1 cellular context compared by ENCODE assay signal in genomic region chr4:12912896-12913418, GRCh38.
TF ChIP-seq lines count a peak whose summit lies in the region.

No MANE protein-coding gene starts in this region.

TF ChIP-seq in HepG2, 621 proteins besides CTCF, POLR2A, EP300 and RAD21 (continued from another document and continues in another):
- TF ChIP-seq, protein P1, sequence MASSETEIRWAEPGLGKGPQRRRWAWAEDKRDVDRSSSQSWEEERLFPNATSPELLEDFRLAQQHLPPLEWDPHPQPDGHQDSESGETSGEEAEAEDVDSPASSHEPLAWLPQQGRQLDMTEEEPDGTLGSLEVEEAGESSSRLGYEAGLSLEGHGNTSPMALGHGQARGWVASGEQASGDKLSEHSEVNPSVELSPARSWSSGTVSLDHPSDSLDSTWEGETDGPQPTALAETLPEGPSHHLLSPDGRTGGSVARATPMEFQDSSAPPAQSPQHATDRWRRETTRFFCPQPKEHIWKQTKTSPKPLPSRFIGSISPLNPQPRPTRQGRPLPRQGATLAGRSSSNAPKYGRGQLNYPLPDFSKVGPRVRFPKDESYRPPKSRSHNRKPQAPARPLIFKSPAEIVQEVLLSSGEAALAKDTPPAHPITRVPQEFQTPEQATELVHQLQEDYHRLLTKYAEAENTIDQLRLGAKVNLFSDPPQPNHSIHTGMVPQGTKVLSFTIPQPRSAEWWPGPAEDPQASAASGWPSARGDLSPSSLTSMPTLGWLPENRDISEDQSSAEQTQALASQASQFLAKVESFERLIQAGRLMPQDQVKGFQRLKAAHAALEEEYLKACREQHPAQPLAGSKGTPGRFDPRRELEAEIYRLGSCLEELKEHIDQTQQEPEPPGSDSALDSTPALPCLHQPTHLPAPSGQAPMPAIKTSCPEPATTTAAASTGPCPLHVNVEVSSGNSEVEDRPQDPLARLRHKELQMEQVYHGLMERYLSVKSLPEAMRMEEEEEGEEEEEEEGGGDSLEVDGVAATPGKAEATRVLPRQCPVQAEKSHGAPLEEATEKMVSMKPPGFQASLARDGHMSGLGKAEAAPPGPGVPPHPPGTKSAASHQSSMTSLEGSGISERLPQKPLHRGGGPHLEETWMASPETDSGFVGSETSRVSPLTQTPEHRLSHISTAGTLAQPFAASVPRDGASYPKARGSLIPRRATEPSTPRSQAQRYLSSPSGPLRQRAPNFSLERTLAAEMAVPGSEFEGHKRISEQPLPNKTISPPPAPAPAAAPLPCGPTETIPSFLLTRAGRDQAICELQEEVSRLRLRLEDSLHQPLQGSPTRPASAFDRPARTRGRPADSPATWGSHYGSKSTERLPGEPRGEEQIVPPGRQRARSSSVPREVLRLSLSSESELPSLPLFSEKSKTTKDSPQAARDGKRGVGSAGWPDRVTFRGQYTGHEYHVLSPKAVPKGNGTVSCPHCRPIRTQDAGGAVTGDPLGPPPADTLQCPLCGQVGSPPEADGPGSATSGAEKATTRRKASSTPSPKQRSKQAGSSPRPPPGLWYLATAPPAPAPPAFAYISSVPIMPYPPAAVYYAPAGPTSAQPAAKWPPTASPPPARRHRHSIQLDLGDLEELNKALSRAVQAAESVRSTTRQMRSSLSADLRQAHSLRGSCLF (CRISPR knock-in tag; IDR thresholded peaks at IDR 0.05; ENCODE audit: borderline replicate concordance) = no peak
- TF ChIP-seq ZMYM4 (CRISPR knock-in tag; IDR thresholded peaks at IDR 0.05) = peak; percentile 56
- TF ChIP-seq TP53 (CRISPR knock-in tag; conservative IDR thresholded peaks at IDR 0.05) = no peak
- no peak for TF ChIP-seq HIVEP1 (CRISPR knock-in tag; IDR thresholded peaks at IDR 0.05)
- no peak for TF ChIP-seq ZSCAN30 (CRISPR knock-in tag; IDR thresholded peaks at IDR 0.05)
- TF ChIP-seq NFIB (CRISPR knock-in tag; IDR thresholded peaks at IDR 0.05; ENCODE audit: borderline replicate concordance) = no peak
- TF ChIP-seq, protein P2, sequence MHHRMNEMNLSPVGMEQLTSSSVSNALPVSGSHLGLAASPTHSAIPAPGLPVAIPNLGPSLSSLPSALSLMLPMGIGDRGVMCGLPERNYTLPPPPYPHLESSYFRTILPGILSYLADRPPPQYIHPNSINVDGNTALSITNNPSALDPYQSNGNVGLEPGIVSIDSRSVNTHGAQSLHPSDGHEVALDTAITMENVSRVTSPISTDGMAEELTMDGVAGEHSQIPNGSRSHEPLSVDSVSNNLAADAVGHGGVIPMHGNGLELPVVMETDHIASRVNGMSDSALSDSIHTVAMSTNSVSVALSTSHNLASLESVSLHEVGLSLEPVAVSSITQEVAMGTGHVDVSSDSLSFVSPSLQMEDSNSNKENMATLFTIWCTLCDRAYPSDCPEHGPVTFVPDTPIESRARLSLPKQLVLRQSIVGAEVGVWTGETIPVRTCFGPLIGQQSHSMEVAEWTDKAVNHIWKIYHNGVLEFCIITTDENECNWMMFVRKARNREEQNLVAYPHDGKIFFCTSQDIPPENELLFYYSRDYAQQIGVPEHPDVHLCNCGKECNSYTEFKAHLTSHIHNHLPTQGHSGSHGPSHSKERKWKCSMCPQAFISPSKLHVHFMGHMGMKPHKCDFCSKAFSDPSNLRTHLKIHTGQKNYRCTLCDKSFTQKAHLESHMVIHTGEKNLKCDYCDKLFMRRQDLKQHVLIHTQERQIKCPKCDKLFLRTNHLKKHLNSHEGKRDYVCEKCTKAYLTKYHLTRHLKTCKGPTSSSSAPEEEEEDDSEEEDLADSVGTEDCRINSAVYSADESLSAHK (CRISPR knock-in tag; IDR thresholded peaks at IDR 0.05; ENCODE audit: borderline replicate concordance) = no peak
- peak; percentile 77 for TF ChIP-seq RARA (CRISPR knock-in tag; IDR thresholded peaks at IDR 0.05)
- no peak for TF ChIP-seq EEA1 (CRISPR knock-in tag; IDR thresholded peaks at IDR 0.05; ENCODE audit: borderline replicate concordance)
- no peak for TF ChIP-seq ZSCAN20 (CRISPR knock-in tag; IDR thresholded peaks at IDR 0.05; ENCODE audit: borderline replicate concordance)
- no peak for TF ChIP-seq FOXP1 (IDR thresholded peaks at IDR 0.05)
- TF ChIP-seq FOXP1 (CRISPR knock-in tag; IDR thresholded peaks at IDR 0.05) = no peak
- peak; percentile 39; the same call in 1 of the 2 replicates for TF ChIP-seq MAX (IDR thresholded peaks at IDR 0.05)
- TF ChIP-seq MYC (CRISPR knock-in tag; IDR thresholded peaks at IDR 0.05; ENCODE audit: borderline replicate concordance) = no peak
- TF ChIP-seq KLF13 (CRISPR knock-in tag; IDR thresholded peaks at IDR 0.05) = no peak
- no peak for TF ChIP-seq XRCC5 (optimal IDR thresholded peaks at IDR 0.05; ENCODE audit: low read length)
- TF ChIP-seq ZNF329 (CRISPR knock-in tag; IDR thresholded peaks at IDR 0.05; ENCODE audit: low read depth) = no peak
- no peak for TF ChIP-seq CBX2 (IDR thresholded peaks at IDR 0.05; ENCODE audit: low read depth, low read length)
- TF ChIP-seq CBX2 (CRISPR knock-in tag; IDR thresholded peaks at IDR 0.05; ENCODE audit: low read depth) = no peak
- TF ChIP-seq SMARCE1 (IDR thresholded peaks at IDR 0.05; ENCODE audit: borderline replicate concordance) = no peak
- TF ChIP-seq ZNF747 (CRISPR knock-in tag; IDR thresholded peaks at IDR 0.05; ENCODE audit: borderline replicate concordance) = no peak
- TF ChIP-seq SAP130 (CRISPR knock-in tag; IDR thresholded peaks at IDR 0.05; ENCODE audit: low read depth) = no peak
- no peak for TF ChIP-seq NRL (CRISPR knock-in tag; IDR thresholded peaks at IDR 0.05; ENCODE audit: borderline replicate concordance)
- 0 out of 2 replicates have a peak, but pooled peaks have one; percentile 23 for TF ChIP-seq THAP11 (CRISPR knock-in tag; IDR thresholded peaks at IDR 0.05)
- TF ChIP-seq ZNF513 (CRISPR knock-in tag; conservative IDR thresholded peaks at IDR 0.05) = no peak
- TF ChIP-seq GABPA (IDR thresholded peaks at IDR 0.05; ENCODE audit: low read depth, low read length) = no peak
- TF ChIP-seq GABPA (CRISPR knock-in tag; IDR thresholded peaks at IDR 0.05; ENCODE audit: low read depth) = 0 out of 2 replicates have a peak, but pooled peaks have one; percentile 27
- TF ChIP-seq ELF3 (CRISPR knock-in tag; IDR thresholded peaks at IDR 0.05) = peak; percentile 71
- no peak for TF ChIP-seq NAIF1 (CRISPR knock-in tag; IDR thresholded peaks at IDR 0.05; ENCODE audit: borderline replicate concordance)
- no peak for TF ChIP-seq CEBPG (CRISPR knock-in tag; IDR thresholded peaks at IDR 0.05)
- no peak for TF ChIP-seq ZNF547 (CRISPR knock-in tag; IDR thresholded peaks at IDR 0.05)
- no peak for TF ChIP-seq TCF7 (IDR thresholded peaks at IDR 0.05; ENCODE audit: low read depth)
- TF ChIP-seq KMT2B (CRISPR knock-in tag; IDR thresholded peaks at IDR 0.05) = no peak
- no peak for TF ChIP-seq PTBP1 (IDR thresholded peaks at IDR 0.05; ENCODE audit: low read depth, low read length, poor library complexity, severe bottlenecking)
- TF ChIP-seq TSC22D2 (CRISPR knock-in tag; IDR thresholded peaks at IDR 0.05; ENCODE audit: borderline replicate concordance) = no peak
- no peak for TF ChIP-seq ZNF670 (CRISPR knock-in tag; IDR thresholded peaks at IDR 0.05; ENCODE audit: borderline replicate concordance)
- no peak for TF ChIP-seq HDAC2 (CRISPR knock-in tag; IDR thresholded peaks at IDR 0.05)
- no peak for TF ChIP-seq ZNF75D (CRISPR knock-in tag; IDR thresholded peaks at IDR 0.05; ENCODE audit: borderline replicate concordance)
- no peak for TF ChIP-seq HBP1 (CRISPR knock-in tag; IDR thresholded peaks at IDR 0.05; ENCODE audit: low read depth)
- TF ChIP-seq, protein P3, sequence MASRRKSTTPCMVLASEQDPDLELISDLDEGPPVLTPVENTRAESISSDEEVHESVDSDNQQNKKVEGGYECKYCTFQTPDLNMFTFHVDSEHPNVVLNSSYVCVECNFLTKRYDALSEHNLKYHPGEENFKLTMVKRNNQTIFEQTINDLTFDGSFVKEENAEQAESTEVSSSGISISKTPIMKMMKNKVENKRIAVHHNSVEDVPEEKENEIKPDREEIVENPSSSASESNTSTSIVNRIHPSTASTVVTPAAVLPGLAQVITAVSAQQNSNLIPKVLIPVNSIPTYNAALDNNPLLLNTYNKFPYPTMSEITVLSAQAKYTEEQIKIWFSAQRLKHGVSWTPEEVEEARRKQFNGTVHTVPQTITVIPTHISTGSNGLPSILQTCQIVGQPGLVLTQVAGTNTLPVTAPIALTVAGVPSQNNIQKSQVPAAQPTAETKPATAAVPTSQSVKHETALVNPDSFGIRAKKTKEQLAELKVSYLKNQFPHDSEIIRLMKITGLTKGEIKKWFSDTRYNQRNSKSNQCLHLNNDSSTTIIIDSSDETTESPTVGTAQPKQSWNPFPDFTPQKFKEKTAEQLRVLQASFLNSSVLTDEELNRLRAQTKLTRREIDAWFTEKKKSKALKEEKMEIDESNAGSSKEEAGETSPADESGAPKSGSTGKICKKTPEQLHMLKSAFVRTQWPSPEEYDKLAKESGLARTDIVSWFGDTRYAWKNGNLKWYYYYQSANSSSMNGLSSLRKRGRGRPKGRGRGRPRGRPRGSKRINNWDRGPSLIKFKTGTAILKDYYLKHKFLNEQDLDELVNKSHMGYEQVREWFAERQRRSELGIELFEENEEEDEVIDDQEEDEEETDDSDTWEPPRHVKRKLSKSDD (CRISPR knock-in tag; IDR thresholded peaks at IDR 0.05; ENCODE audit: low read depth) = no peak
- no peak for TF ChIP-seq KLF9 (CRISPR knock-in tag; IDR thresholded peaks at IDR 0.05; ENCODE audit: low read depth)
- no peak for TF ChIP-seq NR2F1 (CRISPR knock-in tag; IDR thresholded peaks at IDR 0.05)
- TF ChIP-seq HNRNPL (IDR thresholded peaks at IDR 0.05; ENCODE audit: low read depth, low read length) = no peak
- no peak for TF ChIP-seq ZBTB37 (CRISPR knock-in tag; IDR thresholded peaks at IDR 0.05)
- TF ChIP-seq THYN1 (CRISPR knock-in tag; IDR thresholded peaks at IDR 0.05; ENCODE audit: borderline replicate concordance, low read depth) = no peak
- TF ChIP-seq ZSCAN31 (CRISPR knock-in tag; IDR thresholded peaks at IDR 0.05; ENCODE audit: low read depth) = no peak
- TF ChIP-seq, protein P4, sequence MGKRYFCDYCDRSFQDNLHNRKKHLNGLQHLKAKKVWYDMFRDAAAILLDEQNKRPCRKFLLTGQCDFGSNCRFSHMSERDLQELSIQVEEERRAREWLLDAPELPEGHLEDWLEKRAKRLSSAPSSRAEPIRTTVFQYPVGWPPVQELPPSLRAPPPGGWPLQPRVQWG (CRISPR knock-in tag; IDR thresholded peaks at IDR 0.05; ENCODE audit: borderline replicate concordance, low read depth) = no peak
- no peak for TF ChIP-seq ZFYVE20 (CRISPR knock-in tag; IDR thresholded peaks at IDR 0.05; ENCODE audit: borderline replicate concordance, low read depth)
- TF ChIP-seq RXRB (CRISPR knock-in tag; IDR thresholded peaks at IDR 0.05; ENCODE audit: borderline replicate concordance) = peak; percentile 58
- TF ChIP-seq AFF4 (CRISPR knock-in tag; IDR thresholded peaks at IDR 0.05) = no peak
